In genomic region chr2:231052494-231053451, GRCh38 we compare ENCODE assay signal across 8 cellular contexts. TPM values are rescaled to one million over a fixed set of nuclear protein-coding genes. Genes with fewer than 3 reads are reported as not detected.
DNase-seq lines count a peak whose midpoint lies in the region; ATAC-seq and TF ChIP-seq lines count a peak whose summit lies in the region.

No MANE protein-coding gene starts in this region.

- in situ Hi-C loops in gastrocnemius medialis (cut with MboI; ENCODE audit: low sequenced_read_pairs in 4 of 4): loop anchor here in 1 of 4 donors (25.0 kb wide), 1 partner anchor 1240 kb away; no protein-coding TSS in a partner anchor

- H3K4me1 ChIP-seq in gastrocnemius medialis: peaks cover 6 to 15% of the 10 kb centered on the region in 2 donors

- ATAC-seq in HG02623 (IDR thresholded peaks at IDR 0.05; ENCODE audit: unreplicated experiment): peak; percentile 60
- ATAC-seq in gastrocnemius medialis: peak in 1 of 2 donors; percentile 34
- ATAC-seq in HG02840 (IDR thresholded peaks at IDR 0.05; ENCODE audit: low FRiP score, unreplicated experiment): no peak

- no peaks in the 10 kb centered on the region for H3K9me3 ChIP-seq in gastrocnemius medialis

- no peaks in the 10 kb centered on the region for H3K27me3 ChIP-seq in gastrocnemius medialis

- DNase-seq in GM12864 (ENCODE audit: low read depth) (peak; percentile 49), NCI-H128 (lab: John Stamatoyannopoulos, UW; ENCODE audit: unreplicated experiment) (peak; percentile 29), T-helper 9 cell (peak; percentile 76), astrocyte of the hippocampus (ENCODE audit: low read depth, low spot score) (peak; percentile 94), iPS DF 4.7 (ENCODE audit: extremely low read depth, low spot score) (peak; percentile 56), gastrocnemius medialis (peak; percentile 13 to 47)

- TF ChIP-seq POLR2A in gastrocnemius medialis (IDR thresholded peaks at IDR 0.05): no peak

- intact Hi-C loops in gastrocnemius medialis (cut with DNase I; ENCODE audit: low total_unique reads): no loop called here

- TF ChIP-seq CTCF in GM12864 (IDR thresholded peaks at IDR 0.05; ENCODE audit: low read depth, low read length, missing control alignments) (peak; percentile 96), gastrocnemius medialis (IDR thresholded peaks at IDR 0.05 in 4 of 5, conservative IDR thresholded peaks at IDR 0.05 in 1 of 5) (peak; percentile 52 to 96 (median 76))

- H3K36me3 ChIP-seq in gastrocnemius medialis: no peaks in the 10 kb centered on the region

- H3K27ac ChIP-seq in gastrocnemius medialis: peak overlapping the region in 1 of 4 donors; percentile 46

- H3K4me3 ChIP-seq in GM12864 (ENCODE audit: low read depth, low read length) (peak overlapping the region; percentile 64), gastrocnemius medialis (peak overlapping the region; percentile 62 to 92 (median 70))

RNA-seq across cellular contexts. Expression of gene PSMD1, which starts 3.9 kb away (rescaled TPM):
- total RNA-seq in gastrocnemius medialis: 100 to 1,000 TPM; 169 to 189 (median 182) TPM

RNA-seq across cellular contexts. Expression of gene C2orf72, which starts 15.4 kb away (rescaled TPM):
- total RNA-seq in gastrocnemius medialis: under 1 TPM in 3 of 4 donors, not detected in 1; 0.10 to 0.44 (median 0.15) TPM

RNA-seq across cellular contexts. Expression of gene SPATA3, which starts 56.9 kb away (rescaled TPM):
- total RNA-seq in gastrocnemius medialis: not detected

Comparison
In these comparisons a context has a peak if more than half of its experiments do, and no peak if none do; other contexts are left out.
1. DNase-seq: peak in every context shown above with its lines; median percentile 94 in astrocyte of the hippocampus; 76 in T-helper 9 cell; 56 in iPS DF 4.7; 49 in GM12864; 30 in gastrocnemius medialis; 29 in NCI-H128.